Comparison of ENCODE assay signal across 36 cellular contexts in genomic region chr15:89785771-89786135, GRCh38. TPM values are rescaled to one million over a fixed set of nuclear protein-coding genes. Genes with fewer than 3 reads are reported as not detected.
A peak's percentile ranks its signal among the peaks of the same experiment; 100 is the strongest.
DNase-seq lines count a peak whose midpoint lies in the region; ATAC-seq and TF ChIP-seq lines count a peak whose summit lies in the region.
"Had no signal": no experiment of that assay in that cellular context is flagged by ENCODE, and none has a peak within 500 bp of the region (broad histone marks: within the 10 kb centered on the region; RNA-seq: fewer than 3 reads in every experiment).

No MANE protein-coding gene starts in this region.

- peaks cover 18% of the 10 kb centered on the region for H3K9me3 Mint-ChIP-seq in mesothelial cell of epicardium
- H3K9me3 Mint-ChIP-seq: dendritic cell treated with granulocyte-macrophage colony-stimulating factor and Interleukin-4, amounts not matched to agents 40 ng/mL and 50 ng/mL, for 4 days had no signal

- no peak overlapping the region for H3K4me3 ChIP-seq in colonic mucosa
- H3K4me3 ChIP-seq in ovary: no peak overlapping the region
- H3K4me3 ChIP-seq: cardiac muscle cell, esophagus muscularis mucosa, MG63, pancreas, upper lobe of left lung had no signal

- H3K4me1 Mint-ChIP-seq in mesothelial cell of epicardium: peaks cover 28% of the 10 kb centered on the region

- H3K36me3 ChIP-seq in colonic mucosa (no peaks in the 10 kb centered on the region), ovary (no peaks in the 10 kb centered on the region)
- H3K36me3 ChIP-seq: cardiac muscle cell, esophagus muscularis mucosa, WERI-Rb-1 had no signal

- TF ChIP-seq EP300 in ovary (IDR thresholded peaks at IDR 0.05): no peak

- CTCF ChIA-PET in RWPE1 (lab: Yijun Ruan, JAX): no interaction called here

- no peak for TF ChIP-seq POLR2A in ovary (IDR thresholded peaks at IDR 0.05)

- TF ChIP-seq CTCF in RWPE1 (conservative IDR thresholded peaks at IDR 0.05; ENCODE audit: low read depth) (no peak), colonic mucosa (IDR thresholded peaks at IDR 0.05) (no peak), mesothelial cell of epicardium (IDR thresholded peaks at IDR 0.05; ENCODE audit: unreplicated experiment) (no peak), ovary (IDR thresholded peaks at IDR 0.05) (no peak)

- H3K27ac ChIP-seq in RWPE1: peak overlapping the region; percentile 74
- peak overlapping the region; percentile 93 for H3K27ac ChIP-seq in colonic mucosa
- H3K27ac ChIP-seq in ovary: no peak overlapping the region
- H3K27ac ChIP-seq: cardiac muscle cell, esophagus muscularis mucosa, WERI-Rb-1 had no signal

- H3K27me3 ChIP-seq in colonic mucosa (no peaks in the 10 kb centered on the region), ovary (no peaks in the 10 kb centered on the region)
- H3K27me3 ChIP-seq: cardiac muscle cell, esophagus muscularis mucosa, MG63, pancreas, upper lobe of left lung had no signal

- H3K27me3 Mint-ChIP-seq in mesothelial cell of epicardium (ENCODE audit: low read depth): no peaks in the 10 kb centered on the region
- H3K27me3 Mint-ChIP-seq: dendritic cell treated with granulocyte-macrophage colony-stimulating factor and Interleukin-4, amounts not matched to agents 40 ng/mL and 50 ng/mL, for 4 days had no signal

- POLR2A ChIA-PET in RWPE1 (lab: Yijun Ruan, JAX; ENCODE audit: low non-redundant PET): no interaction called here

- H3K4me3 Mint-ChIP-seq in mesothelial cell of epicardium: no peak overlapping the region
- H3K4me3 Mint-ChIP-seq: dendritic cell treated with granulocyte-macrophage colony-stimulating factor and Interleukin-4, amounts not matched to agents 40 ng/mL and 50 ng/mL, for 4 days; endodermal cell; stimulated activated memory B cell treated with anti-CD40 and anti-IgM and Interleukin-4, amounts not matched to agents 10 μg/mL and 1 μg/mL and 100 μg/mL, for 72 hours had no signal

- no peak overlapping the region for H3K9ac ChIP-seq in colonic mucosa (ENCODE audit: low read depth in 2 of 2, low read length in 2 of 2)

- peaks cover 8% of the 10 kb centered on the region for H3K36me3 Mint-ChIP-seq in mesothelial cell of epicardium

- DNase-seq in EH (ENCODE audit: low read depth): peak; percentile 72
- DNase-seq in RWPE1 (ENCODE audit: low spot score): no peak
- DNase-seq in colonic mucosa: no peak
- no peak for DNase-seq in mesothelial cell of epicardium (ENCODE audit: low spot score in 2 of 2, unreplicated experiment in 2 of 2)
- no peak for DNase-seq in GM03348 (ENCODE audit: low spot score)
- DNase-seq in ovary: no peak
- no peak for DNase-seq in iPS-NIHi11 (ENCODE audit: low spot score)
- DNase-seq: activated CD4-positive, alpha-beta T cell treated with anti-CD3 and anti-CD28 coated beads for 48 hours; activated CD8-positive, alpha-beta memory T cell treated with anti-CD3 and anti-CD28 coated beads for 24 hours; activated effector memory CD4-positive, alpha-beta T cell treated with Interleukin-2 at 50 U/mL for 16 hours; C1 segment of cervical spinal cord; DMS79; endodermal cell; GF-D8; hippocampal formation; KBM-7; left cardiac atrium; MG63; NCI-H1930; NCI-H524 treated with DMSO at 0.1 percent for 48 hours; OCI-M1; retina; SHP77; T1000; WERI-Rb-1 had no signal

- H3K4me1 ChIP-seq in colonic mucosa: peaks cover 23% of the 10 kb centered on the region
- H3K4me1 ChIP-seq in ovary (ENCODE audit: insufficient read depth): peaks cover 2% of the 10 kb centered on the region
- H3K4me1 ChIP-seq: esophagus muscularis mucosa had no signal

- H3K27ac Mint-ChIP-seq in mesothelial cell of epicardium: peak overlapping the region; percentile 45
- H3K27ac Mint-ChIP-seq: activated naive CD4-positive, alpha-beta T cell treated with anti-CD3 and anti-CD28 coated beads, Interleukin-2, amount 50 U/mL, for 72 hours; endodermal cell; stimulated activated memory B cell treated with anti-CD40 and anti-IgM and Interleukin-4, amounts not matched to agents 10 μg/mL and 1 μg/mL and 100 μg/mL, for 72 hours had no signal

- no peaks in the 10 kb centered on the region for H3K9me3 ChIP-seq in colonic mucosa
- no peaks in the 10 kb centered on the region for H3K9me3 ChIP-seq in ovary
- H3K9me3 ChIP-seq: MG63, pancreas, upper lobe of left lung had no signal

- intact Hi-C loops in colonic mucosa (cut with DNase I): no loop called here
- intact Hi-C loops in ovary (cut with DNase I): no loop called here

- ATAC-seq in HG03108 (IDR thresholded peaks at IDR 0.05; ENCODE audit: unreplicated experiment): no peak
- ATAC-seq: activated naive CD4-positive, alpha-beta T cell treated with anti-CD3 and anti-CD28 coated beads, Interleukin-2, amount 50 U/mL, for 72 hours; left cardiac atrium; stimulated activated memory B cell treated with anti-CD40 and anti-IgM and Interleukin-4, amounts not matched to agents 10 μg/mL and 1 μg/mL and 100 μg/mL, for 72 hours had no signal

RNA-seq across cellular contexts. Expression of gene MESP2, which starts 9.6 kb away (rescaled TPM):
- total RNA-seq in colonic mucosa (1 to 10 TPM in 1 of 2 donors, under 1 TPM in 1; 0.45 to 5.4 TPM), mesothelial cell of epicardium (0.29 TPM in 1 of 3 replicates, not detected in the others), ovary (not detected)
- polyA plus RNA-seq in ovary: under 1 TPM in 1 of 2 donors, not detected in 1; 0.19 TPM
- total RNA-seq: activated naive CD4-positive, alpha-beta T cell treated with anti-CD3 and anti-CD28 coated beads, Interleukin-2, amount 50 U/mL, for 72 hours; esophagus muscularis mucosa; frontal cortex; skeletal muscle tissue had no signal
- polyA plus RNA-seq: neural cell had no signal

RNA-seq across cellular contexts. Expression of gene ANPEP, which starts 28.9 kb away (rescaled TPM):
- total RNA-seq in colonic mucosa (100 to 1,000 TPM; 216 to 567 TPM), mesothelial cell of epicardium (12.5 to 16.3 TPM (median 15.8 TPM) in 3 replicates), ovary (10 to 100 TPM in 1 of 7 donors, 1 to 10 TPM in 4, under 1 TPM in 2; 0.30 to 10.0 (median 3.3) TPM)
- 10 to 100 TPM in 1 of 2 donors, 1 to 10 TPM in 1; 4.7 to 13.0 TPM for polyA plus RNA-seq in ovary
- polyA plus RNA-seq: neural cell had no signal

RNA-seq across cellular contexts. Expression of gene MESP1, which starts 34.7 kb away (rescaled TPM):
- 10 to 100 TPM; 10.5 to 11.1 TPM for total RNA-seq in colonic mucosa
- total RNA-seq in mesothelial cell of epicardium: 0.18 to 0.89 TPM in 2 of 3 replicates, not detected in the other
- total RNA-seq in ovary: 1 to 10 TPM in 4 of 7 donors, under 1 TPM in 3; 0.20 to 1.3 (median 1.1) TPM
- under 1 TPM in 1 of 2 donors, not detected in 1; 0.33 TPM for polyA plus RNA-seq in ovary

Comparison
In these comparisons a context has a peak if more than half of its experiments do, and no peak if none do; other contexts are left out.
1. H3K27ac ChIP-seq: peak in RWPE1 (single experiment) and colonic mucosa (single experiment); none in ovary (0 of 2).
2. RNA of gene ANPEP, which starts 28.9 kb away (total RNA-seq): 216 to 567 TPM in colonic mucosa; 12.5 to 16.3 TPM in mesothelial cell of epicardium and 0.30 to 10.0 TPM in ovary; every median in the first group is over 10 times any median in the second.